In the genomic region with DNA sequence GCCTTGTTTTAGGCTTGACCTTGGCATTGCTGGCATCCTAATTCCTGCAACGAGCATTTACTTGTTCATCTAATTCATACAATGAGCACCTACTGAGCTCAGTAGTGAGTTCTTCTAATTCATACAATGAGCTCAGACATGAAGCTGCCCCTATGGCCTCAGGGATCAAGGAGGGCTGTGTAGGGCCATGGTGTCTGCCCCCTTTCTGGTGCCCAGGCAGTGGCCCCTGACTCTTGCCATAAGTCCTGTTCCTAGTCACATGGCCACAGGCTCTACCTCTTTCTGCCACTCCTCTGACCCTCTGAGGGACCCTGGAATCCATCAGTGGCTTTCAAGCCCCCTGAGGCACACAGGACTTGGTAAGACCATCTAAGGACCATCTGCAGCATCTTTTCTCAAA, we compare ENCODE assay signal across 16 cellular contexts.
"Had no signal": no experiment of that assay in that cellular context is flagged by ENCODE, and none has a peak within 500 bp of the region (broad histone marks: within the 10 kb centered on the region; RNA-seq: fewer than 3 reads in every experiment).

No MANE protein-coding gene starts in this region.

- H3K9me3 ChIP-seq: ovary, sigmoid colon had no signal

- H3K4me1 Mint-ChIP-seq: activated naive CD4-positive, alpha-beta T cell treated with anti-CD3 and anti-CD28 coated beads, Interleukin-2, amount 10 ng/mL, durations not matched to agents 7 days and 5 days had no signal

- H3K36me3 ChIP-seq: ovary, sigmoid colon, tibial artery had no signal

- H3K27ac Mint-ChIP-seq: activated CD8-positive, alpha-beta T cell treated with anti-CD3 and anti-CD28 coated beads, Interleukin-2, amount 10 ng/mL, durations not matched to agents 7 days and 5 days; activated naive CD4-positive, alpha-beta T cell treated with anti-CD3 and anti-CD28 coated beads, Interleukin-2, amount 10 ng/mL, durations not matched to agents 7 days and 5 days; memory B cell; T-helper 17 cell; WTC11 had no signal

- H3K4me3 ChIP-seq: ovary, sigmoid colon, SJCRH30, tibial artery had no signal

- H3K27me3 Mint-ChIP-seq: memory B cell, T-helper 17 cell had no signal

- ATAC-seq: activated CD8-positive, alpha-beta T cell treated with anti-CD3 and anti-CD28 coated beads, Interleukin-2, amount 10 ng/mL, durations not matched to agents 7 days and 5 days; esophagus mucosa; left ventricle myocardium superior; T-helper 17 cell; WTC11 had no signal

- H3K27me3 ChIP-seq: ovary, sigmoid colon, SJCRH30, tibial artery had no signal

- DNase-seq: activated CD4-positive, alpha-beta T cell treated with anti-CD3 and anti-CD28 coated beads for 4 hours; activated CD8-positive, alpha-beta T cell treated with anti-CD3 and anti-CD28 coated beads, Interleukin-2, amount 10 ng/mL, durations not matched to agents 7 days and 5 days; activated naive CD4-positive, alpha-beta T cell treated with anti-CD3 and anti-CD28 coated beads, Interleukin-2, amount 10 ng/mL, durations not matched to agents 7 days and 5 days; activated T-cell treated with anti-CD3 and anti-CD28 coated beads for 4 hours; hippocampal formation; left ventricle myocardium superior; sigmoid colon; SJCRH30; stimulated activated CD4-positive, alpha-beta T cell treated with anti-CD3 and anti-CD28 coated beads, Interleukin-1b, Interleukin-23, amount 100 ng/mL, for 48 hours; T-helper 17 cell had no signal

- H3K36me3 Mint-ChIP-seq: activated naive CD4-positive, alpha-beta T cell treated with anti-CD3 and anti-CD28 coated beads, Interleukin-2, amount 10 ng/mL, durations not matched to agents 7 days and 5 days had no signal

- H3K4me3 Mint-ChIP-seq: activated CD8-positive, alpha-beta T cell treated with anti-CD3 and anti-CD28 coated beads, Interleukin-2, amount 10 ng/mL, durations not matched to agents 7 days and 5 days; activated naive CD4-positive, alpha-beta T cell treated with anti-CD3 and anti-CD28 coated beads, Interleukin-2, amount 10 ng/mL, durations not matched to agents 7 days and 5 days; memory B cell; neural crest cell; T-helper 17 cell; WTC11 had no signal

- H3K27ac ChIP-seq: ovary, SJCRH30, tibial artery had no signal
